In the genomic region with DNA sequence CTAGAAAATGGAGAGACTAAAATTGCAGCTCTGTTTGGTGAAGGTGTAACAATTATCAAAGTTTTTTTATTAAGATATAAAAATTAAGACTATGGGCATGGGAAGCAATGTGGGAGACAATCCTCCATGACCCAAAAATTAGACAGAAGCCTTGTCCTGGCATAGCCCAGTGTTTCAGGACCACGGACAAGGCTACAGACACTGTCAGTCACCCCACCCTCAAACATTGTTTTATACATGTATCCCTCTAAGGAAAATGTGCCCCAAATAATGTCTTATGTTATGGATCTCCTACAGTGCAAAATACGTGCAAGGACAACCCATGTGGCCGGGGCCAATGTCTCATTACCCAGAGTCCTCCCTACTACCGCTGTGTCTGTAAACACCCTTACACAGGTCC, we compare ENCODE assay signal across 1 cellular context.
TF ChIP-seq lines count a peak whose summit lies in the region.

No MANE protein-coding gene starts in this region.

TF ChIP-seq in HepG2, 621 proteins besides CTCF, POLR2A, EP300 and RAD21 (continued from another document):
- TF ChIP-seq, protein P1, sequence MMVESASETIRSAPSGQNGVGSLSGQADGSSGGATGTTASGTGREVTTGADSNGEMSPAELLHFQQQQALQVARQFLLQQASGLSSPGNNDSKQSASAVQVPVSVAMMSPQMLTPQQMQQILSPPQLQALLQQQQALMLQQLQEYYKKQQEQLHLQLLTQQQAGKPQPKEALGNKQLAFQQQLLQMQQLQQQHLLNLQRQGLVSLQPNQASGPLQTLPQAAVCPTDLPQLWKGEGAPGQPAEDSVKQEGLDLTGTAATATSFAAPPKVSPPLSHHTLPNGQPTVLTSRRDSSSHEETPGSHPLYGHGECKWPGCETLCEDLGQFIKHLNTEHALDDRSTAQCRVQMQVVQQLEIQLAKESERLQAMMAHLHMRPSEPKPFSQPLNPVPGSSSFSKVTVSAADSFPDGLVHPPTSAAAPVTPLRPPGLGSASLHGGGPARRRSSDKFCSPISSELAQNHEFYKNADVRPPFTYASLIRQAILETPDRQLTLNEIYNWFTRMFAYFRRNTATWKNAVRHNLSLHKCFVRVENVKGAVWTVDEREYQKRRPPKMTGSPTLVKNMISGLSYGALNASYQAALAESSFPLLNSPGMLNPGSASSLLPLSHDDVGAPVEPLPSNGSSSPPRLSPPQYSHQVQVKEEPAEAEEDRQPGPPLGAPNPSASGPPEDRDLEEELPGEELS (CRISPR knock-in tag; IDR thresholded peaks at IDR 0.05): no peak
- TF ChIP-seq EHMT2 (IDR thresholded peaks at IDR 0.05; ENCODE audit: borderline replicate concordance, low read depth, low read length) (peak; percentile 78; the same call in 1 of the 2 replicates), ZNF30 (CRISPR knock-in tag; IDR thresholded peaks at IDR 0.05) (no peak), KDM4B (CRISPR knock-in tag; IDR thresholded peaks at IDR 0.05) (no peak), MIER2 (CRISPR knock-in tag; IDR thresholded peaks at IDR 0.05) (peak; percentile 92), ZNF672 (CRISPR knock-in tag; IDR thresholded peaks at IDR 0.05) (no peak), ATF7 (IDR thresholded peaks at IDR 0.05) (no peak), ATF7 (CRISPR knock-in tag; IDR thresholded peaks at IDR 0.05) (no peak)
- TF ChIP-seq, protein P2, sequence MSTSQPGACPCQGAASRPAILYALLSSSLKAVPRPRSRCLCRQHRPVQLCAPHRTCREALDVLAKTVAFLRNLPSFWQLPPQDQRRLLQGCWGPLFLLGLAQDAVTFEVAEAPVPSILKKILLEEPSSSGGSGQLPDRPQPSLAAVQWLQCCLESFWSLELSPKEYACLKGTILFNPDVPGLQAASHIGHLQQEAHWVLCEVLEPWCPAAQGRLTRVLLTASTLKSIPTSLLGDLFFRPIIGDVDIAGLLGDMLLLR (CRISPR knock-in tag; IDR thresholded peaks at IDR 0.05): no peak
- TF ChIP-seq, protein P3, sequence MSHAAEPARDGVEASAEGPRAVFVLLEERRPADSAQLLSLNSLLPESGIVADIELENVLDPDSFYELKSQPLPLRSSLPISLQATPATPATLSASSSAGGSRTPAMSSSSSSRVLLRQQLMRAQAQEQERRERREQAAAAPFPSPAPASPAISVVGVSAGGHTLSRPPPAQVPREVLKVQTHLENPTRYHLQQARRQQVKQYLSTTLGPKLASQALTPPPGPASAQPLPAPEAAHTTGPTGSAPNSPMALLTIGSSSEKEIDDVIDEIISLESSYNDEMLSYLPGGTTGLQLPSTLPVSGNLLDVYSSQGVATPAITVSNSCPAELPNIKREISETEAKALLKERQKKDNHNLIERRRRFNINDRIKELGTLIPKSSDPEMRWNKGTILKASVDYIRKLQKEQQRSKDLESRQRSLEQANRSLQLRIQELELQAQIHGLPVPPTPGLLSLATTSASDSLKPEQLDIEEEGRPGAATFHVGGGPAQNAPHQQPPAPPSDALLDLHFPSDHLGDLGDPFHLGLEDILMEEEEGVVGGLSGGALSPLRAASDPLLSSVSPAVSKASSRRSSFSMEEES (CRISPR knock-in tag; IDR thresholded peaks at IDR 0.05): no peak
